Comparison of ENCODE assay signal across 24 cellular contexts in the genomic region with DNA sequence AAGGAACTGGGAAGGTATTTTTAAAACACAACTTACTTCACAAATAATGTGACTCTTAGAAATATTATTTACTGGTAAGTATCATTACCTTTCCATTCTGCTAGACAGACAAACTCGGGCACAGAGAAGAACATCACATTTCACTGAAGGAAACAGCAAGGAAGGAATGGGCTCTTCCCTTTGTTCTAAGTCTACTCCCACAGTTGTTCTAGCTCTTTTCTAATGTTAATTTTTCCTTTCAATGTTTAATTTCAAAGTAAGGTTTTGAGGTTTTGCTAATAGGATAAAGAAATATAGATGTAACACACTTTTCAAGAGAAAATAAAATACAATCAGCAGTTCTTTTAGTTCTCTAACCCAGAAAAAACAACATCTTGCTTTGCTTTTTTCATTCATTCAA. TPM values are rescaled to one million over a fixed set of nuclear protein-coding genes. Genes with fewer than 3 reads are reported as not detected.
"Had no signal": no experiment of that assay in that cellular context is flagged by ENCODE, and none has a peak within 500 bp of the region (broad histone marks: within the 10 kb centered on the region; RNA-seq: fewer than 3 reads in every experiment).

No MANE protein-coding gene starts in this region.

- DNase-seq: activated CD4-positive, alpha-beta T cell treated with anti-CD3 and anti-CD28 coated beads, Interleukin-2, amount 50 U/mL, for 4 hours; activated CD4-positive, CD25-positive, alpha-beta regulatory T cell treated with anti-CD3 and anti-CD28 coated beads, Interleukin-2, amount 50 U/mL, for 72 hours; activated CD8-positive, alpha-beta memory T cell treated with anti-CD3 and anti-CD28 coated beads for 24 hours; activated CD8-positive, alpha-beta memory T cell treated with anti-CD3 and anti-CD28 coated beads, Interleukin-2, amount 50 U/mL, for 4 hours; activated naive CD4-positive, alpha-beta T cell; activated naive CD8-positive, alpha-beta T cell treated with anti-CD3 and anti-CD28 coated beads for 36 hours; activated T-cell treated with anti-CD3 and anti-CD28 coated beads, Interleukin-2, amount 50 U/mL, for 24 hours; cerebellar nuclear complex; esophagus squamous epithelium; immature natural killer cell; mesenchymal stem cell; mucosa of descending colon; naive B cell; occipital lobe; SJCRH30; spleen; stimulated activated CD4-positive, alpha-beta T cell treated with anti-CD3 and anti-CD28 coated beads, Interleukin-4, amount 100 ng/mL, for 24 hours; stimulated activated naive CD4-positive, alpha-beta T cell treated with Interleukin-2 at 50 U/mL for 16 hours; T-cell; upper lobe of right lung; WERI-Rb-1 had no signal

- H3K4me3 ChIP-seq: breast epithelium, coronary artery, esophagus squamous epithelium, mucosa of descending colon, SJCRH30, spleen, upper lobe of right lung had no signal

- H3K36me3 ChIP-seq: breast epithelium, esophagus squamous epithelium, SJCRH30, spleen, upper lobe of right lung, WERI-Rb-1 had no signal

- ATAC-seq: activated T-helper 17 cell treated with anti-CD3 and anti-CD28 coated beads, Interleukin-2, amount 50 U/mL, for 72 hours; T-cell had no signal

- H3K27ac ChIP-seq: SJCRH30, spleen, upper lobe of right lung, WERI-Rb-1 had no signal

- H3K4me1 ChIP-seq: breast epithelium, SJCRH30 had no signal

- H3K27me3 ChIP-seq: SJCRH30 had no signal

- H3K9me3 ChIP-seq: breast epithelium, esophagus squamous epithelium, mucosa of descending colon, SJCRH30, spleen, upper lobe of right lung had no signal

RNA-seq across cellular contexts. Expression of a gene that starts 7.0 kb away (rescaled TPM):
- total RNA-seq: activated naive CD8-positive, alpha-beta T cell treated with anti-CD3 and anti-CD28 coated beads for 36 hours had no signal
